Comparison of ENCODE assay signal across 9 cellular contexts in genomic region chr3:10983219-10983916, GRCh38. TPM values are rescaled to one million over a fixed set of nuclear protein-coding genes. Genes with fewer than 3 reads are reported as not detected.
DNase-seq lines count a peak whose midpoint lies in the region; ATAC-seq lines count a peak whose summit lies in the region.
"Had no signal": no experiment of that assay in that cellular context is flagged by ENCODE, and none has a peak within 500 bp of the region (broad histone marks: within the 10 kb centered on the region; RNA-seq: fewer than 3 reads in every experiment).

No MANE protein-coding gene starts in this region.

- H3K4me3 ChIP-seq in Jurkat, Clone E6-1 (ENCODE audit: low read length): no peak overlapping the region
- no peak overlapping the region for H3K4me3 ChIP-seq in right cardiac atrium (ENCODE audit: low read length)

- H3K27ac ChIP-seq in right cardiac atrium (ENCODE audit: low read length): no peak overlapping the region

- POLR2A ChIA-PET in activated CD8-positive, alpha-beta T cell treated with anti-CD3 and anti-CD28 coated beads, Interleukin-2, amount 10 ng/mL, durations not matched to agents 7 days and 5 days (lab: Charles Lee): interaction anchor here (0.6 kb wide), 1 partner anchor 222 kb away, joined by 3 read pairs; no protein-coding TSS in a partner anchor

- intact Hi-C loops in right cardiac atrium (cut with DNase I): loop anchor here in 1 of 4 donors (2.0 kb wide), 1 partner anchor 33 kb away; no protein-coding TSS in a partner anchor

- peak; percentile 3 for DNase-seq in activated naive CD4-positive, alpha-beta T cell treated with Interleukin-2 at 50 U/mL for 16 hours
- no peak for DNase-seq in activated naive CD4-positive, alpha-beta T cell treated with anti-CD3 and anti-CD28 coated beads, Interleukin-2, amount 10 ng/mL, durations not matched to agents 7 days and 5 days
- DNase-seq in Jurkat, Clone E6-1 (ENCODE audit: low read depth, low spot score): peak; percentile 19
- DNase-seq in activated CD8-positive, alpha-beta T cell treated with anti-CD3 and anti-CD28 coated beads, Interleukin-2, amount 10 ng/mL, durations not matched to agents 7 days and 5 days: peak; percentile 23
- DNase-seq in right cardiac atrium (no peak), NCI-H128 (lab: John Stamatoyannopoulos, UW; ENCODE audit: unreplicated experiment) (no peak)
- DNase-seq in stimulated activated CD8-positive, alpha-beta memory T cell treated with anti-CD3 and anti-CD28 coated beads, Interleukin-4, amount 100 ng/mL, for 48 hours: peak; percentile 26

- 24% methylated on average over 7 of the region's 7 CpGs for WGBS in right cardiac atrium

- H3K4me1 ChIP-seq in right cardiac atrium (ENCODE audit: control insufficient read depth, insufficient read depth, low read length): peaks cover 14% of the 10 kb centered on the region

- no peaks in the 10 kb centered on the region for H3K36me3 Mint-ChIP-seq in activated naive CD4-positive, alpha-beta T cell treated with anti-CD3 and anti-CD28 coated beads, Interleukin-2, amount 10 ng/mL, durations not matched to agents 7 days and 5 days
- no peaks in the 10 kb centered on the region for H3K36me3 Mint-ChIP-seq in activated CD8-positive, alpha-beta T cell treated with anti-CD3 and anti-CD28 coated beads, Interleukin-2, amount 10 ng/mL, durations not matched to agents 7 days and 5 days (ENCODE audit: low read depth)
- H3K36me3 Mint-ChIP-seq: activated naive CD4-positive, alpha-beta T cell treated with anti-CD3 and anti-CD28 coated beads, Interleukin-2, amount 50 U/mL, for 24 hours had no signal

- no peak overlapping the region for H3K4me3 Mint-ChIP-seq in activated naive CD4-positive, alpha-beta T cell treated with anti-CD3 and anti-CD28 coated beads, Interleukin-2, amount 10 ng/mL, durations not matched to agents 7 days and 5 days
- H3K4me3 Mint-ChIP-seq in activated CD8-positive, alpha-beta T cell treated with anti-CD3 and anti-CD28 coated beads, Interleukin-2, amount 10 ng/mL, durations not matched to agents 7 days and 5 days: no peak overlapping the region
- H3K4me3 Mint-ChIP-seq: activated naive CD4-positive, alpha-beta T cell treated with anti-CD3 and anti-CD28 coated beads, Interleukin-2, amount 50 U/mL, for 24 hours had no signal

- ATAC-seq in activated CD8-positive, alpha-beta T cell treated with anti-CD3 and anti-CD28 coated beads, Interleukin-2, amount 10 ng/mL, durations not matched to agents 7 days and 5 days: no peak
- ATAC-seq in right cardiac atrium: peak; percentile 46 to 66
- ATAC-seq in GM21723 (IDR thresholded peaks at IDR 0.05; ENCODE audit: unreplicated experiment): no peak

- no peaks in the 10 kb centered on the region for H3K9me3 Mint-ChIP-seq in activated naive CD4-positive, alpha-beta T cell treated with anti-CD3 and anti-CD28 coated beads, Interleukin-2, amount 10 ng/mL, durations not matched to agents 7 days and 5 days
- no peaks in the 10 kb centered on the region for H3K9me3 Mint-ChIP-seq in activated CD8-positive, alpha-beta T cell treated with anti-CD3 and anti-CD28 coated beads, Interleukin-2, amount 10 ng/mL, durations not matched to agents 7 days and 5 days (ENCODE audit: insufficient read depth)
- H3K9me3 Mint-ChIP-seq: activated naive CD4-positive, alpha-beta T cell treated with anti-CD3 and anti-CD28 coated beads, Interleukin-2, amount 50 U/mL, for 24 hours had no signal

- CTCF ChIA-PET in activated naive CD4-positive, alpha-beta T cell treated with anti-CD3 and anti-CD28 coated beads, Interleukin-2, amount 10 ng/mL, durations not matched to agents 7 days and 5 days (lab: Charles Lee): interaction anchor here (1.2 to 1.8 kb wide), 4 partner anchors 23 to 224 kb away, joined by 3 to 5 read pairs (median 4); no protein-coding TSS in a partner anchor
- CTCF ChIA-PET in activated CD8-positive, alpha-beta T cell treated with anti-CD3 and anti-CD28 coated beads, Interleukin-2, amount 10 ng/mL, durations not matched to agents 7 days and 5 days (lab: Charles Lee): interaction anchor here (0.9 to 1.6 kb wide), 4 partner anchors 14 to 228 kb away, joined by 3 to 4 read pairs (median 4); no protein-coding TSS in a partner anchor

- no peaks in the 10 kb centered on the region for H3K27me3 ChIP-seq in right cardiac atrium (ENCODE audit: control insufficient read depth, insufficient read depth)

- peaks cover 19% of the 10 kb centered on the region for H3K27me3 Mint-ChIP-seq in activated naive CD4-positive, alpha-beta T cell treated with anti-CD3 and anti-CD28 coated beads, Interleukin-2, amount 10 ng/mL, durations not matched to agents 7 days and 5 days
- H3K27me3 Mint-ChIP-seq in activated CD8-positive, alpha-beta T cell treated with anti-CD3 and anti-CD28 coated beads, Interleukin-2, amount 10 ng/mL, durations not matched to agents 7 days and 5 days (ENCODE audit: low read depth): peaks cover 9% of the 10 kb centered on the region

- H3K4me1 Mint-ChIP-seq in activated naive CD4-positive, alpha-beta T cell treated with anti-CD3 and anti-CD28 coated beads, Interleukin-2, amount 10 ng/mL, durations not matched to agents 7 days and 5 days: no peaks in the 10 kb centered on the region
- H3K4me1 Mint-ChIP-seq in activated CD8-positive, alpha-beta T cell treated with anti-CD3 and anti-CD28 coated beads, Interleukin-2, amount 10 ng/mL, durations not matched to agents 7 days and 5 days (ENCODE audit: low read depth): no peaks in the 10 kb centered on the region

- H3K27ac Mint-ChIP-seq in activated naive CD4-positive, alpha-beta T cell treated with anti-CD3 and anti-CD28 coated beads, Interleukin-2, amount 10 ng/mL, durations not matched to agents 7 days and 5 days: no peak overlapping the region
- H3K27ac Mint-ChIP-seq in activated CD8-positive, alpha-beta T cell treated with anti-CD3 and anti-CD28 coated beads, Interleukin-2, amount 10 ng/mL, durations not matched to agents 7 days and 5 days: no peak overlapping the region
- H3K27ac Mint-ChIP-seq: activated naive CD4-positive, alpha-beta T cell treated with anti-CD3 and anti-CD28 coated beads, Interleukin-2, amount 50 U/mL, for 24 hours had no signal

- H3K9me3 ChIP-seq in right cardiac atrium (ENCODE audit: control insufficient read depth, low read length): no peaks in the 10 kb centered on the region

RNA-seq across cellular contexts. Expression of gene SLC6A1, which starts 9.2 kb away (rescaled TPM):
- polyA plus RNA-seq in Jurkat, Clone E6-1 (2012; ENCODE audit: insufficient read depth, insufficient read length): not detected
- not detected for total RNA-seq in activated CD8-positive, alpha-beta T cell treated with anti-CD3 and anti-CD28 coated beads, Interleukin-2, amount 10 ng/mL, durations not matched to agents 7 days and 5 days
- 1 to 10 TPM in 3 of 4 donors, under 1 TPM in 1; 0.89 to 3.3 (median 2.5) TPM for total RNA-seq in right cardiac atrium
- polyA plus RNA-seq in right cardiac atrium: 3.0 TPM

Comparison
In these comparisons a context has a peak if more than half of its experiments do, and no peak if none do; other contexts are left out.
1. DNase-seq: peak in activated naive CD4-positive, alpha-beta T cell treated with Interleukin-2 at 50 U/mL for 16 hours (single experiment), Jurkat, Clone E6-1 (single experiment), activated CD8-positive, alpha-beta T cell treated with anti-CD3 and anti-CD28 coated beads, Interleukin-2, amount 10 ng/mL, durations not matched to agents 7 days and 5 days (single experiment) and stimulated activated CD8-positive, alpha-beta memory T cell treated with anti-CD3 and anti-CD28 coated beads, Interleukin-4, amount 100 ng/mL, for 48 hours (single experiment); none in activated naive CD4-positive, alpha-beta T cell treated with anti-CD3 and anti-CD28 coated beads, Interleukin-2, amount 10 ng/mL, durations not matched to agents 7 days and 5 days (single experiment), right cardiac atrium (0 of 3) and NCI-H128 (single experiment).
2. ATAC-seq: peak in right cardiac atrium (2 of 2); none in activated CD8-positive, alpha-beta T cell treated with anti-CD3 and anti-CD28 coated beads, Interleukin-2, amount 10 ng/mL, durations not matched to agents 7 days and 5 days (single experiment) and GM21723 (single experiment).